1 cellular context compared by ENCODE assay signal in the genomic region with DNA sequence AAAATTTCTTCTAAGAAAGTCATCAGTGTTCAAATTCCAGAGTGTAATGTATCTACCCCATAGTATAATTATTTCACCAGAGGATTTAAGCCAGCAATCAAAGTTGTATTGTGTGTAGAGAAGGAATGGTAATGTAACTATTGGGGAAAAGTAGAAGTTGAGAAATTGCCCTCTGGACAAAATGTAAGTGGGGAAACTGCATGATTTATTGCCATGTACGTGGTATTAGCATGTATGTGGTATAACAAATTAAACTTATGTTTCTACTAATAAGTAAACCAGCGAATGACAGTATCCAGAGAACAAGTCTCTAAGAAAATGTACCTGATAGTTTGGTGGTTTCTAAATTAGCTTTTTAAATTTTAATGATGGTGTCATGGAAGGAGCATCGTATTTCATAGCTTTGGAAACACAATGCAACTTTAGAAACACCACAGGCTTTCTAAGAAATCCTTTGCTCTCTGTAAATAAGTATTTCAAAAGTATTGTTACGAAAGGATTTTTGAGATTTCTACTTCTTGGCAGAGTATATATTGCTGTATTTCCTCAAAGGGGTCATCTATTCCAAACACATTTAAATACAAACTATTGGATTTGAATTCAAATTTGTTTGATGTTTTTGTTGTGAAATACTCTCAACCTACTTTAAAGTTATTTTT.
TF ChIP-seq lines count a peak whose summit lies in the region.

No MANE protein-coding gene starts in this region.

TF ChIP-seq in SK-N-SH treated with all-trans-retinoic acid at 6 μM for 48 hours, 23 proteins besides CTCF, POLR2A, EP300 and RAD21 (continued from another document):
- TF ChIP-seq, protein P1, sequence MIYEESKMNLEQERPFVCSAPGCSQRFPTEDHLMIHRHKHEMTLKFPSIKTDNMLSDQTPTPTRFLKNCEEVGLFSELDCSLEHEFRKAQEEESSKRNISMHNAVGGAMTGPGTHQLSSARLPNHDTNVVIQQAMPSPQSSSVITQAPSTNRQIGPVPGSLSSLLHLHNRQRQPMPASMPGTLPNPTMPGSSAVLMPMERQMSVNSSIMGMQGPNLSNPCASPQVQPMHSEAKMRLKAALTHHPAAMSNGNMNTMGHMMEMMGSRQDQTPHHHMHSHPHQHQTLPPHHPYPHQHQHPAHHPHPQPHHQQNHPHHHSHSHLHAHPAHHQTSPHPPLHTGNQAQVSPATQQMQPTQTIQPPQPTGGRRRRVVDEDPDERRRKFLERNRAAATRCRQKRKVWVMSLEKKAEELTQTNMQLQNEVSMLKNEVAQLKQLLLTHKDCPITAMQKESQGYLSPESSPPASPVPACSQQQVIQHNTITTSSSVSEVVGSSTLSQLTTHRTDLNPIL (CRISPR knock-in tag; IDR thresholded peaks at IDR 0.05; ENCODE audit: low read depth), result no peak
- TF ChIP-seq, protein P2, sequence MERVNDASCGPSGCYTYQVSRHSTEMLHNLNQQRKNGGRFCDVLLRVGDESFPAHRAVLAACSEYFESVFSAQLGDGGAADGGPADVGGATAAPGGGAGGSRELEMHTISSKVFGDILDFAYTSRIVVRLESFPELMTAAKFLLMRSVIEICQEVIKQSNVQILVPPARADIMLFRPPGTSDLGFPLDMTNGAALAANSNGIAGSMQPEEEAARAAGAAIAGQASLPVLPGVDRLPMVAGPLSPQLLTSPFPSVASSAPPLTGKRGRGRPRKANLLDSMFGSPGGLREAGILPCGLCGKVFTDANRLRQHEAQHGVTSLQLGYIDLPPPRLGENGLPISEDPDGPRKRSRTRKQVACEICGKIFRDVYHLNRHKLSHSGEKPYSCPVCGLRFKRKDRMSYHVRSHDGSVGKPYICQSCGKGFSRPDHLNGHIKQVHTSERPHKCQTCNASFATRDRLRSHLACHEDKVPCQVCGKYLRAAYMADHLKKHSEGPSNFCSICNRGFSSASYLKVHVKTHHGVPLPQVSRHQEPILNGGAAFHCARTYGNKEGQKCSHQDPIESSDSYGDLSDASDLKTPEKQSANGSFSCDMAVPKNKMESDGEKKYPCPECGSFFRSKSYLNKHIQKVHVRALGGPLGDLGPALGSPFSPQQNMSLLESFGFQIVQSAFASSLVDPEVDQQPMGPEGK (CRISPR knock-in tag; IDR thresholded peaks at IDR 0.05; ENCODE audit: borderline replicate concordance), result no peak
- TF ChIP-seq OSR1 (CRISPR knock-in tag; IDR thresholded peaks at IDR 0.05), result no peak
- no peak for TF ChIP-seq ZFP3 (CRISPR knock-in tag; IDR thresholded peaks at IDR 0.05)
- TF ChIP-seq BACH2 (CRISPR knock-in tag; IDR thresholded peaks at IDR 0.05; ENCODE audit: borderline replicate concordance), result no peak
- TF ChIP-seq, protein P3, sequence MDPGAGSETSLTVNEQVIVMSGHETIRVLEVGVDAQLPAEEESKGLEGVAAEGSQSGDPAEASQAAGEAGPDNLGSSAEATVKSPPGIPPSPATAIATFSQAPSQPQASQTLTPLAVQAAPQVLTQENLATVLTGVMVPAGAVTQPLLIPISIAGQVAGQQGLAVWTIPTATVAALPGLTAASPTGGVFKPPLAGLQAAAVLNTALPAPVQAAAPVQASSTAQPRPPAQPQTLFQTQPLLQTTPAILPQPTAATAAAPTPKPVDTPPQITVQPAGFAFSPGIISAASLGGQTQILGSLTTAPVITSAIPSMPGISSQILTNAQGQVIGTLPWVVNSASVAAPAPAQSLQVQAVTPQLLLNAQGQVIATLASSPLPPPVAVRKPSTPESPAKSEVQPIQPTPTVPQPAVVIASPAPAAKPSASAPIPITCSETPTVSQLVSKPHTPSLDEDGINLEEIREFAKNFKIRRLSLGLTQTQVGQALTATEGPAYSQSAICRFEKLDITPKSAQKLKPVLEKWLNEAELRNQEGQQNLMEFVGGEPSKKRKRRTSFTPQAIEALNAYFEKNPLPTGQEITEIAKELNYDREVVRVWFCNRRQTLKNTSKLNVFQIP (CRISPR knock-in tag; IDR thresholded peaks at IDR 0.05; ENCODE audit: borderline replicate concordance, low read depth), result no peak
- no peak for TF ChIP-seq CSDC2 (CRISPR knock-in tag; IDR thresholded peaks at IDR 0.05)
- no peak for TF ChIP-seq ARNTL (CRISPR knock-in tag; IDR thresholded peaks at IDR 0.05; ENCODE audit: borderline replicate concordance, low read depth)
- TF ChIP-seq, protein P4, sequence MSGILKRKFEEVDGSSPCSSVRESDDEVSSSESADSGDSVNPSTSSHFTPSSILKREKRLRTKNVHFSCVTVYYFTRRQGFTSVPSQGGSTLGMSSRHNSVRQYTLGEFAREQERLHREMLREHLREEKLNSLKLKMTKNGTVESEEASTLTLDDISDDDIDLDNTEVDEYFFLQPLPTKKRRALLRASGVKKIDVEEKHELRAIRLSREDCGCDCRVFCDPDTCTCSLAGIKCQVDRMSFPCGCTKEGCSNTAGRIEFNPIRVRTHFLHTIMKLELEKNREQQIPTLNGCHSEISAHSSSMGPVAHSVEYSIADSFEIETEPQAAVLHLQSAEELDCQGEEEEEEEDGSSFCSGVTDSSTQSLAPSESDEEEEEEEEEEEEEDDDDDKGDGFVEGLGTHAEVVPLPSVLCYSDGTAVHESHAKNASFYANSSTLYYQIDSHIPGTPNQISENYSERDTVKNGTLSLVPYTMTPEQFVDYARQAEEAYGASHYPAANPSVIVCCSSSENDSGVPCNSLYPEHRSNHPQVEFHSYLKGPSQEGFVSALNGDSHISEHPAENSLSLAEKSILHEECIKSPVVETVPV (CRISPR knock-in tag; IDR thresholded peaks at IDR 0.05), result no peak
TF ChIP-seq in SK-N-SH treated with all-trans-retinoic acid at 6 μM for 48 hours: peak in this region for 0.
